ENCODE assay signal across 30 cellular contexts in genomic region chr6:56232446-56232845, GRCh38. TPM values are rescaled to one million over a fixed set of nuclear protein-coding genes. Genes with fewer than 3 reads are reported as not detected.
"Had no signal": no experiment of that assay in that cellular context is flagged by ENCODE, and none has a peak within 500 bp of the region (broad histone marks: within the 10 kb centered on the region; RNA-seq: fewer than 3 reads in every experiment).

No MANE protein-coding gene starts in this region.

- ATAC-seq: heart right ventricle; left cardiac atrium; left lung; mucosa of descending colon; naive thymus-derived CD4-positive, alpha-beta T cell; stimulated activated memory B cell treated with anti-CD40 and anti-IgM and Interleukin-4, amounts not matched to agents 10 μg/mL and 1 μg/mL and 100 μg/mL, for 72 hours; stimulated activated naive CD8-positive, alpha-beta T cell treated with anti-CD3 and anti-CD28 coated beads, Interleukin-15, Interleukin-2, amounts not matched to agents 100 U/mL and 50 U/mL, for 24 hours had no signal

- H3K27me3 ChIP-seq: esophagus squamous epithelium, heart right ventricle, left lung, right atrium auricular region, spleen, testis, tibial nerve, upper lobe of left lung had no signal

- DNase-seq: effector CD8-positive, alpha-beta T cell; endodermal cell; erythroblast; esophagus squamous epithelium; foreskin melanocyte; glutamatergic neuron; heart right ventricle; hippocampal formation; left cardiac atrium; left lung; mesenchymal stem cell; mucosa of descending colon; naive thymus-derived CD4-positive, alpha-beta T cell; nephron progenitor cell; nucleus accumbens; spleen; stimulated activated CD4-positive, alpha-beta T cell treated with anti-CD3 and anti-CD28 coated beads, Interleukin-4, amount 100 ng/mL, for 4 hours; stimulated activated naive CD8-positive, alpha-beta T cell treated with anti-CD3 and anti-CD28 coated beads, Interleukin-15, Interleukin-2, amounts not matched to agents 100 U/mL and 50 U/mL, for 24 hours; substantia nigra; testis; upper lobe of left lung had no signal

- H3K36me3 ChIP-seq: esophagus squamous epithelium, heart right ventricle, left lung, prostate gland, right atrium auricular region, spleen, tibial nerve, upper lobe of left lung had no signal

- H3K27ac ChIP-seq: esophagus squamous epithelium, heart right ventricle, left lung, prostate gland, right atrium auricular region, skin epidermis, spleen, testis, tibial nerve, upper lobe of left lung had no signal

- FAIRE-seq: colon, islet of Langerhans, urothelium cell line had no signal

- H3K4me3 ChIP-seq: esophagus squamous epithelium, heart right ventricle, left lung, mucosa of descending colon, prostate gland, right atrium auricular region, skin epidermis, spleen, testis, tibial nerve, upper lobe of left lung had no signal

- H3K9me3 ChIP-seq: esophagus squamous epithelium, heart right ventricle, left lung, mucosa of descending colon, prostate gland, right atrium auricular region, spleen, testis, tibial nerve, upper lobe of left lung had no signal

- H3K4me1 ChIP-seq: left lung, prostate gland, right atrium auricular region, spleen, testis had no signal

RNA-seq across cellular contexts. Expression of gene COL21A1, which starts 14.9 kb away (rescaled TPM):
- total RNA-seq: kidney epithelial cell; naive thymus-derived CD4-positive, alpha-beta T cell had no signal
- polyA plus RNA-seq: naive thymus-derived CD4-positive, alpha-beta T cell had no signal
